ENCODE assay signal across 8 cellular contexts in genomic region chr17:76261421-76262215, GRCh38.
DNase-seq lines count a peak whose midpoint lies in the region; ATAC-seq lines count a peak whose summit lies in the region.

No MANE protein-coding gene starts in this region.

- DNase-seq in DMS153 treated with DMSO at 0.1 percent for 48 hours (lab: John Stamatoyannopoulos, UW; ENCODE audit: unreplicated experiment) (peak; percentile 72), SHP77 (lab: John Stamatoyannopoulos, UW) (no peak), NCI-H345 (lab: John Stamatoyannopoulos, UW) (no peak), COLO668 (lab: John Stamatoyannopoulos, UW; ENCODE audit: unreplicated experiment) (no peak)
- no peak for DNase-seq in central memory CD8-positive, alpha-beta T cell (ENCODE audit: low spot score in 2 of 2)

- peak overlapping the region; percentile 68 for H3K27ac ChIP-seq in KOPT-K1 (ENCODE audit: low read depth, low read length, poor library complexity, severe bottlenecking)

- H3K27me3 ChIP-seq in neuron (ENCODE audit: insufficient read depth, low read length): no peaks in the 10 kb centered on the region

- no peaks in the 10 kb centered on the region for H3K27me3 Mint-ChIP-seq in central memory CD8-positive, alpha-beta T cell

- H2AFZ ChIP-seq in neuron (ENCODE audit: low read depth, low read length): peak overlapping the region; percentile 33

- H3K4me3 Mint-ChIP-seq in central memory CD8-positive, alpha-beta T cell: no peak overlapping the region

- H3K9me3 Mint-ChIP-seq in central memory CD8-positive, alpha-beta T cell: no peaks in the 10 kb centered on the region

- H3K36me3 ChIP-seq in KOPT-K1 (ENCODE audit: insufficient read depth, low read length) (peaks cover 5% of the 10 kb centered on the region; the same call in 1 of the 2 replicates), neuron (ENCODE audit: insufficient read depth, low read length) (no peaks in the 10 kb centered on the region)

- ATAC-seq in central memory CD8-positive, alpha-beta T cell (replicated peaks; ENCODE audit: extremely low read depth, poor library complexity, severe bottlenecking): no peak
- ATAC-seq in GM21529 (IDR thresholded peaks at IDR 0.05; ENCODE audit: unreplicated experiment): no peak

- H3K36me3 Mint-ChIP-seq in central memory CD8-positive, alpha-beta T cell (ENCODE audit: insufficient read depth): peaks cover 14% of the 10 kb centered on the region

- peaks cover 27% of the 10 kb centered on the region for H3K4me1 ChIP-seq in neuron (ENCODE audit: insufficient read depth, low read length)

- H3K9me3 ChIP-seq in KOPT-K1 (ENCODE audit: insufficient read depth, low read length, poor library complexity, severe bottlenecking) (no peaks in the 10 kb centered on the region), neuron (ENCODE audit: low read length) (no peaks in the 10 kb centered on the region)

- H3K27ac Mint-ChIP-seq in central memory CD8-positive, alpha-beta T cell (ENCODE audit: low read depth): peak overlapping the region; percentile 38

- H3K4me3 ChIP-seq in neuron (ENCODE audit: low read length): peak overlapping the region; percentile 14

- peaks cover 36% of the 10 kb centered on the region for H3K4me1 Mint-ChIP-seq in central memory CD8-positive, alpha-beta T cell
